ENCODE assay signal across 11 cellular contexts in the genomic region with DNA sequence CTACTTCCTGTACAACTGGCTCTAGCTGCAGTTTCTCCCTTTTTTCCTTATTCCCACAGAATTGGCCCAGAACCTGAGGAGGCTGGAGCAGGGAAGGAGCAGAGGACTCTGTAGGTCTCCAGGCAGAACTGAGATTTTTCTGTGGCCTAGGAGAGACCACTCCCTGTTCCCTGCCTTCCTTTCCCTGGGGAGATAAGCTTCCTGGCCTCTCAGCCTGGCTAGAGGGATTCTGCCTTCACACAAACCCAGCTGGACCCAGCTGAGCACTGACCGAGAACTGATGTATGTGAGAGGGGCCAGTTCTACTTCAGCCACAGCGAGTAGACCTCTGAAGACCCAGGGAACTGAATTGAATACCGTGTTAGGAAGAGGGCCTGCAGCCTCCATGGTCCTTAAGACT. TPM values are rescaled to one million over a fixed set of nuclear protein-coding genes. Genes with fewer than 3 reads are reported as not detected.
DNase-seq lines count a peak whose midpoint lies in the region; ATAC-seq, FAIRE-seq and TF ChIP-seq lines count a peak whose summit lies in the region.
"Had no signal": no experiment of that assay in that cellular context is flagged by ENCODE, and none has a peak within 500 bp of the region (broad histone marks: within the 10 kb centered on the region; RNA-seq: fewer than 3 reads in every experiment).

No MANE protein-coding gene starts in this region.

- H3K4me3 Mint-ChIP-seq in neural progenitor cell (peak overlapping the region; percentile 92), Caco-2 (ENCODE audit: unreplicated experiment) (no peak overlapping the region)
- H3K4me3 Mint-ChIP-seq in activated T-helper 17 cell treated with anti-CD3 and anti-CD28 coated beads, Interleukin-2, amount 50 U/mL, for 72 hours: no peak overlapping the region

- H3F3A ChIP-seq in neural progenitor cell (ENCODE audit: low read depth): peaks cover 25% of the 10 kb centered on the region

- H3K4me1 Mint-ChIP-seq in neural progenitor cell (peaks cover 40% of the 10 kb centered on the region), Caco-2 (ENCODE audit: low read depth, unreplicated experiment) (no peaks in the 10 kb centered on the region)
- no peaks in the 10 kb centered on the region for H3K4me1 Mint-ChIP-seq in activated T-helper 17 cell treated with anti-CD3 and anti-CD28 coated beads, Interleukin-2, amount 50 U/mL, for 72 hours

- H3K9me3 ChIP-seq in cardiac muscle cell (ENCODE audit: low read depth) (no peaks in the 10 kb centered on the region), neural progenitor cell (ENCODE audit: low read depth) (no peaks in the 10 kb centered on the region), upper lobe of right lung (no peaks in the 10 kb centered on the region), Caco-2 (no peaks in the 10 kb centered on the region)

- TF ChIP-seq POLR2A in GM12891 (IDR thresholded peaks at IDR 0.05; ENCODE audit: low read depth, low read length): no peak

- in situ Hi-C loops in brain microvascular endothelial cell (cut with HindIII; ENCODE audit: low pct_ligation_motif_present, low sequenced_read_pairs): no loop called here

- no TSS peak for BruUV-seq in Caco-2 (replicated peaks; lab: Mats Ljungman, UMichigan)

- no peaks in the 10 kb centered on the region for H3K79me2 ChIP-seq in neural progenitor cell (ENCODE audit: low read depth)

- TF ChIP-seq CTCF in brain microvascular endothelial cell (IDR thresholded peaks at IDR 0.05; ENCODE audit: low read depth, low read length, missing control alignments) (no peak), cardiac muscle cell (IDR thresholded peaks at IDR 0.05; ENCODE audit: low read depth, low read length) (no peak), neural progenitor cell (IDR thresholded peaks at IDR 0.05) (no peak), upper lobe of right lung (IDR thresholded peaks at IDR 0.05) (no peak), Caco-2 (IDR thresholded peaks at IDR 0.05; ENCODE audit: insufficient read depth in 1 of 2, low read depth in 1 of 2, low read length in 1 of 2, severe bottlenecking in 1 of 2, unreplicated experiment in 1 of 2) (no peak)

- H3K36me3 Mint-ChIP-seq in neural progenitor cell (no peaks in the 10 kb centered on the region), Caco-2 (ENCODE audit: insufficient read depth, unreplicated experiment) (peaks cover 4% of the 10 kb centered on the region)
- H3K36me3 Mint-ChIP-seq in activated T-helper 17 cell treated with anti-CD3 and anti-CD28 coated beads, Interleukin-2, amount 50 U/mL, for 72 hours (ENCODE audit: low read depth): no peaks in the 10 kb centered on the region

- no peak overlapping the region for H2AFZ ChIP-seq in neural progenitor cell (replicated peaks)

- H3K9me3 Mint-ChIP-seq in neural progenitor cell (no peaks in the 10 kb centered on the region), Caco-2 (ENCODE audit: unreplicated experiment) (no peaks in the 10 kb centered on the region)
- H3K9me3 Mint-ChIP-seq in activated T-helper 17 cell treated with anti-CD3 and anti-CD28 coated beads, Interleukin-2, amount 50 U/mL, for 72 hours: no peaks in the 10 kb centered on the region

- H3K27ac ChIP-seq in brain microvascular endothelial cell (peak overlapping the region; percentile 40), cardiac muscle cell (peak overlapping the region; percentile 79), neural progenitor cell (peak overlapping the region; percentile 26), upper lobe of right lung (peak overlapping the region; percentile 80)

- no peaks in the 10 kb centered on the region for H3K36me3 ChIP-seq in brain microvascular endothelial cell (replicated peaks)
- no peaks in the 10 kb centered on the region for H3K36me3 ChIP-seq in cardiac muscle cell
- no peaks in the 10 kb centered on the region for H3K36me3 ChIP-seq in neural progenitor cell
- H3K36me3 ChIP-seq in upper lobe of right lung: no peaks in the 10 kb centered on the region
- H3K36me3 ChIP-seq in Caco-2 (ENCODE audit: control insufficient read depth, insufficient read depth, low read length): no peaks in the 10 kb centered on the region

- peaks cover 13% of the 10 kb centered on the region for H3K4me1 ChIP-seq in cardiac muscle cell (ENCODE audit: low read depth)
- peaks cover 19% of the 10 kb centered on the region for H3K4me1 ChIP-seq in neural progenitor cell
- peaks cover 24% of the 10 kb centered on the region for H3K4me1 ChIP-seq in upper lobe of right lung
- H3K4me1 ChIP-seq in Caco-2: no peaks in the 10 kb centered on the region

- H3K9ac ChIP-seq in neural progenitor cell: no peak overlapping the region

- H3K27me3 ChIP-seq in brain microvascular endothelial cell (replicated peaks) (no peaks in the 10 kb centered on the region), cardiac muscle cell (no peaks in the 10 kb centered on the region), neural progenitor cell (no peaks in the 10 kb centered on the region), upper lobe of right lung (no peaks in the 10 kb centered on the region), Caco-2 (replicated peaks; ENCODE audit: control insufficient read depth, insufficient read depth, low read length) (no peaks in the 10 kb centered on the region)

- intact Hi-C loops in upper lobe of right lung (cut with DNase I): no loop called here
- intact Hi-C loops in Caco-2 (cut with micrococcal nuclease; ENCODE audit: unreplicated experiment): no loop called here

- H3K27ac Mint-ChIP-seq in neural progenitor cell (peak overlapping the region; percentile 98), Caco-2 (ENCODE audit: unreplicated experiment) (no peak overlapping the region)
- H3K27ac Mint-ChIP-seq in activated T-helper 17 cell treated with anti-CD3 and anti-CD28 coated beads, Interleukin-2, amount 50 U/mL, for 72 hours: no peak overlapping the region

- H4K20me1 ChIP-seq in neural progenitor cell (ENCODE audit: low read depth): no peaks in the 10 kb centered on the region

- POLR2A ChIA-PET in Caco-2 (lab: Charles Lee): interaction anchor here (0.6 kb wide), 1 partner anchor 56 kb away, joined by 4 read pairs; no protein-coding TSS in a partner anchor

- ATAC-seq in upper lobe of right lung (peak; percentile 36), HG03097 (IDR thresholded peaks at IDR 0.05; ENCODE audit: low FRiP score, unreplicated experiment) (no peak)
- ATAC-seq in activated T-helper 17 cell treated with anti-CD3 and anti-CD28 coated beads, Interleukin-2, amount 50 U/mL, for 72 hours (replicated peaks): no peak

- no peak for FAIRE-seq in GM12891 (lab: Jason Lieb, UNC)

- H3K4me2 ChIP-seq in neural progenitor cell: peak overlapping the region; percentile 75

- H3K4me3 ChIP-seq in brain microvascular endothelial cell (ENCODE audit: low read depth, low read length): no peak overlapping the region
- H3K4me3 ChIP-seq in cardiac muscle cell: no peak overlapping the region
- peak overlapping the region; percentile 48 for H3K4me3 ChIP-seq in neural progenitor cell
- H3K4me3 ChIP-seq in upper lobe of right lung: peak overlapping the region; percentile 43
- H3K4me3 ChIP-seq in Caco-2 (ENCODE audit: low read depth, low read length): no peak overlapping the region

- H3K27me3 Mint-ChIP-seq in neural progenitor cell (ENCODE audit: insufficient read depth, low read depth): no peaks in the 10 kb centered on the region
- H3K27me3 Mint-ChIP-seq in activated T-helper 17 cell treated with anti-CD3 and anti-CD28 coated beads, Interleukin-2, amount 50 U/mL, for 72 hours: peaks cover 32% of the 10 kb centered on the region
- no peaks in the 10 kb centered on the region for H3K27me3 Mint-ChIP-seq in Caco-2 (ENCODE audit: insufficient read depth, unreplicated experiment)

- CTCF ChIA-PET in Caco-2 (lab: Charles Lee): no interaction called here

- no peak for DNase-seq in brain microvascular endothelial cell
- peak; percentile 30 to 76 for DNase-seq in cardiac muscle cell (ENCODE audit: low read depth in 1 of 2, low spot score in 1 of 2)
- DNase-seq in neural progenitor cell (ENCODE audit: low spot score): peak; percentile 20
- DNase-seq in upper lobe of right lung: no peak
- no peak for DNase-seq in GM12891 (ENCODE audit: insufficient read length, low spot score)
- no peak for DNase-seq in Caco-2
- DNase-seq: amniotic stem cell, NCI-H2029, SIG-M5 had no signal

TF ChIP-seq in GM12891, 5 proteins besides CTCF, POLR2A, EP300 and RAD21:
- TF ChIP-seq SPI1 (IDR thresholded peaks at IDR 0.05; ENCODE audit: low read depth, low read length) (no peak), TAF1 (IDR thresholded peaks at IDR 0.05; ENCODE audit: low read depth, low read length) (no peak), POLR2AphosphoS5 (IDR thresholded peaks at IDR 0.05; ENCODE audit: low read depth, low read length) (no peak), POU2F2 (IDR thresholded peaks at IDR 0.05; ENCODE audit: low read depth, low read length) (no peak), PAX5 (IDR thresholded peaks at IDR 0.05; ENCODE audit: insufficient read depth, low read length, severe bottlenecking) (no peak)

RNA-seq across cellular contexts. Expression of gene RUSC2, which starts 48.0 kb away (rescaled TPM):
- total RNA-seq in cardiac muscle cell: 18.7 and 25.3 TPM in 2 replicates
- polyA plus RNA-seq in cardiac muscle cell: 13.8 and 18.7 TPM in 2 replicates
- 3.5 and 9.9 TPM in 2 replicates for total RNA-seq in neural progenitor cell (ENCODE audit: low replicate concordance)
- 31.5 TPM for total RNA-seq in upper lobe of right lung
- 0.09 TPM for polyA plus RNA-seq in GM12891 (2012; ENCODE audit: low read depth, missing spikeins)
- 1 to 10 TPM; 1.3 to 1.9 TPM for total RNA-seq in activated T-helper 17 cell treated with anti-CD3 and anti-CD28 coated beads, Interleukin-2, amount 50 U/mL, for 72 hours
- 13.0 and 13.5 TPM in 2 replicates for total RNA-seq in Caco-2 (2022)

Comparison
In these comparisons a context has a peak if more than half of its experiments do, and no peak if none do; other contexts are left out.
1. DNase-seq: peak in cardiac muscle cell (2 of 2) and neural progenitor cell (single experiment); none in brain microvascular endothelial cell (single experiment), upper lobe of right lung (single experiment), GM12891 (single experiment) and Caco-2 (0 of 2).
2. H3K27ac ChIP-seq: peak in every context shown above with its lines; median percentile 80 in upper lobe of right lung; 79 in cardiac muscle cell; 40 in brain microvascular endothelial cell; 26 in neural progenitor cell.
3. H3K4me3 ChIP-seq: peak in neural progenitor cell (single experiment) and upper lobe of right lung (single experiment); none in brain microvascular endothelial cell (single experiment), cardiac muscle cell (single experiment) and Caco-2 (single experiment).